Comparison of ENCODE assay signal across 15 cellular contexts in the genomic region with DNA sequence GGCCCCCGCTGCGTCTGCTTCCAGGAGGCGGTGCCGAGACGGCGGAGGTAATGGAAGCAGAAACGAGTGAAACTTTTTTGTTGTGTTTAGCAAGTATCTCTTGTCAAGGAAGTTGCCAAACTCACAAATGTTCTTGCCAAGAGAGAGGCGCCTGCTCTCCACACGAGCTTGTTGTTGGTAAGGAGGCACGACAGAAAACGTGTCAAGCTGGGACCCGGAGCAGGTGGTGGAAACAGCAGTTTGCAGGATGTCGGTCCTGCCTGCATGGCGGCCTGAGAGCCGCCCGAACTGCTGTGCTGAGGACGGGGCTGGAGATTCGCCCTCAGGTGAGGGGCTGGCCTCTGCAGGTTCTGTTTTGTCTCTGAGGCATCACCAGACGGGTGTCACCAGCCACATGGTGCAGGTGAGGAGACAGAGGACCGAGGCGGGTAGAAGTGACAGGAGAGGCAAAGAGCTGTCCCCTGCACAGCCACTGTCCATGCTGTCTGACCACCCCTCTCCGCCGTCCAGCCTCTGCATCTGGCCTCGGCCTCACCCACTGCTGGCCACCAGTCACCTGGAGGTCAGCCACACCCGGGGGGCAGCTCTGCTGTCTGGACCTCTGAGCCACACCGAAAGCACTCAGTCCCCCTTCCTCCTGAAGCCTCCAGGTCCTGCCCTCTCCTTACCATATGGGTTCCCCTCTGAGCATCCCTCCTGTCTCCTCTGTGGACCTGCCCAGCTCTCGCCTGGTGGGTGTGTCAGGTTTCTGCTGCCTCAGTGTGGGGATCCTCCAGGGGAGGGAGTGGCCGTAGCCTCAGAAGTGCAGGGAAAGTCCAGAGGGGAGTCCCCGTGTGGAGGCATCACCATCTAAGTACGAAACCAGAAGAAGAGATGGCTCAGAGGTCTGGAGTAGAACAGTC.
DNase-seq lines count a peak whose midpoint lies in the region; ATAC-seq and TF ChIP-seq lines count a peak whose summit lies in the region.
"Had no signal": no experiment of that assay in that cellular context is flagged by ENCODE, and none has a peak within 500 bp of the region (broad histone marks: within the 10 kb centered on the region; RNA-seq: fewer than 3 reads in every experiment).

No MANE protein-coding gene starts in this region.

- H3K4me3 Mint-ChIP-seq in chondrocyte (ENCODE audit: unreplicated experiment): peak overlapping the region; percentile 16
- peak overlapping the region; percentile 58 for H3K4me3 Mint-ChIP-seq in nephron progenitor cell
- H3K4me3 Mint-ChIP-seq in HFFc6: no peak overlapping the region
- no peak overlapping the region for H3K4me3 Mint-ChIP-seq in T-helper 17 cell
- H3K4me3 Mint-ChIP-seq: CD4-positive, alpha-beta T cell; memory B cell had no signal

- no peaks in the 10 kb centered on the region for H3K9me3 Mint-ChIP-seq in chondrocyte (ENCODE audit: low read depth)
- H3K9me3 Mint-ChIP-seq in nephron progenitor cell: no peaks in the 10 kb centered on the region
- H3K9me3 Mint-ChIP-seq in HFFc6: no peaks in the 10 kb centered on the region
- H3K9me3 Mint-ChIP-seq: CD4-positive, alpha-beta T cell; memory B cell had no signal

- TF ChIP-seq CTCF in chondrocyte (IDR thresholded peaks at IDR 0.05) (no peak), nephron progenitor cell (IDR thresholded peaks at IDR 0.05) (no peak), HFFc6 (IDR thresholded peaks at IDR 0.05) (no peak)

- H3K9me3 ChIP-seq in T-helper 17 cell (ENCODE audit: control insufficient read depth, low read length, poor library complexity, severe bottlenecking): no peaks in the 10 kb centered on the region

- H3K27ac Mint-ChIP-seq in chondrocyte (ENCODE audit: unreplicated experiment) (no peak overlapping the region), nephron progenitor cell (peak overlapping the region; percentile 94), HFFc6 (no peak overlapping the region), T-helper 17 cell (no peak overlapping the region)
- H3K27ac Mint-ChIP-seq: CD4-positive, alpha-beta T cell; memory B cell had no signal

- H3K36me3 Mint-ChIP-seq in chondrocyte (ENCODE audit: low read depth) (no peaks in the 10 kb centered on the region), nephron progenitor cell (ENCODE audit: low read depth) (no peaks in the 10 kb centered on the region), HFFc6 (ENCODE audit: low read depth) (no peaks in the 10 kb centered on the region), T-helper 17 cell (ENCODE audit: low read depth) (no peaks in the 10 kb centered on the region)
- H3K36me3 Mint-ChIP-seq: memory B cell had no signal

- H3K4me1 Mint-ChIP-seq in chondrocyte (ENCODE audit: low read depth) (peaks cover 3% of the 10 kb centered on the region), nephron progenitor cell (peaks cover 35% of the 10 kb centered on the region), HFFc6 (ENCODE audit: low read depth) (no peaks in the 10 kb centered on the region), T-helper 17 cell (peaks cover 2% of the 10 kb centered on the region)
- H3K4me1 Mint-ChIP-seq: memory B cell had no signal

- peak; percentile 7 for DNase-seq in stimulated activated CD4-positive, alpha-beta T cell treated with anti-CD3 and anti-CD28 coated beads, Interleukin-15, amount 100 ng/mL, for 24 hours
- no peak for DNase-seq in stimulated activated CD4-positive, alpha-beta T cell treated with anti-CD3 and anti-CD28 coated beads, Interleukin-1b, Interleukin-23, amount 100 ng/mL, for 48 hours
- peak; percentile 84 for DNase-seq in chondrocyte (ENCODE audit: low spot score)
- DNase-seq in nephron progenitor cell: no peak
- no peak for DNase-seq in HFFc6
- DNase-seq in T-helper 17 cell: no peak
- DNase-seq in effector CD8-positive, alpha-beta T cell (lab: John Stamatoyannopoulos, UW): no peak
- DNase-seq: activated T-cell treated with anti-CD3 and anti-CD28 coated beads for 4 hours; CD4-positive, alpha-beta T cell; NCI-H1694 treated with DMSO at 0.1 percent for 48 hours; small intestine; stimulated activated CD8-positive, alpha-beta memory T cell treated with anti-CD3 and anti-CD28 coated beads, Interleukin-4, amount 100 ng/mL, for 48 hours; T-helper 9 cell had no signal

- no peak for ATAC-seq in GM18873 (IDR thresholded peaks at IDR 0.05; ENCODE audit: low FRiP score, unreplicated experiment)
- no peak for ATAC-seq in T-helper 17 cell

- peaks cover 40% of the 10 kb centered on the region for H3K27me3 Mint-ChIP-seq in chondrocyte (ENCODE audit: low read depth)
- H3K27me3 Mint-ChIP-seq in nephron progenitor cell (ENCODE audit: low read depth, poor library complexity): peaks cover 30% of the 10 kb centered on the region
- peaks cover 15% of the 10 kb centered on the region for H3K27me3 Mint-ChIP-seq in HFFc6 (ENCODE audit: insufficient read depth)
- peaks cover 29% of the 10 kb centered on the region for H3K27me3 Mint-ChIP-seq in T-helper 17 cell

Comparison
In these comparisons a context has a peak if more than half of its experiments do, and no peak if none do; other contexts are left out.
1. DNase-seq: peak in stimulated activated CD4-positive, alpha-beta T cell treated with anti-CD3 and anti-CD28 coated beads, Interleukin-15, amount 100 ng/mL, for 24 hours (single experiment) and chondrocyte (single experiment); none in stimulated activated CD4-positive, alpha-beta T cell treated with anti-CD3 and anti-CD28 coated beads, Interleukin-1b, Interleukin-23, amount 100 ng/mL, for 48 hours (single experiment), nephron progenitor cell (single experiment), HFFc6 (single experiment), T-helper 17 cell (0 of 3) and effector CD8-positive, alpha-beta T cell (single experiment).
2. H3K4me3 Mint-ChIP-seq: peak in chondrocyte (single experiment) and nephron progenitor cell (single experiment); none in HFFc6 (single experiment) and T-helper 17 cell (single experiment).